Comparison of ENCODE assay signal across 1 cellular context in genomic region chr2:234333168-234334130, GRCh38.
TF ChIP-seq lines count a peak whose summit lies in the region.

No MANE protein-coding gene starts in this region.

TF ChIP-seq in H1, 55 proteins besides CTCF, POLR2A, EP300 and RAD21 (continued from another document):
- TF ChIP-seq, protein P1, sequence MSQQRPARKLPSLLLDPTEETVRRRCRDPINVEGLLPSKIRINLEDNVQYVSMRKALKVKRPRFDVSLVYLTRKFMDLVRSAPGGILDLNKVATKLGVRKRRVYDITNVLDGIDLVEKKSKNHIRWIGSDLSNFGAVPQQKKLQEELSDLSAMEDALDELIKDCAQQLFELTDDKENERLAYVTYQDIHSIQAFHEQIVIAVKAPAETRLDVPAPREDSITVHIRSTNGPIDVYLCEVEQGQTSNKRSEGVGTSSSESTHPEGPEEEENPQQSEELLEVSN (IDR thresholded peaks at IDR 0.05): no peak
- no peak for TF ChIP-seq RBBP5 (IDR thresholded peaks at IDR 0.05; ENCODE audit: borderline replicate concordance, low read depth, low read length)
- no peak for TF ChIP-seq POU5F1 (IDR thresholded peaks at IDR 0.05; ENCODE audit: low read depth, low read length)
- no peak for TF ChIP-seq CTBP2 (IDR thresholded peaks at IDR 0.05; ENCODE audit: borderline replicate concordance, insufficient read depth, insufficient read length, low read length)
- TF ChIP-seq GABPA (IDR thresholded peaks at IDR 0.05; ENCODE audit: borderline replicate concordance, insufficient read depth, low read length): no peak
- no peak for TF ChIP-seq BACH1 (IDR thresholded peaks at IDR 0.05; ENCODE audit: low read length)
- TF ChIP-seq CEBPB (IDR thresholded peaks at IDR 0.05; ENCODE audit: low read depth, low read length): no peak
- TF ChIP-seq EGR1 (IDR thresholded peaks at IDR 0.05; ENCODE audit: borderline replicate concordance, low read depth, low read length): no peak
- no peak for TF ChIP-seq SIRT6 (IDR thresholded peaks at IDR 0.05; ENCODE audit: low read length)
- no peak for TF ChIP-seq CREB1 (IDR thresholded peaks at IDR 0.05)
- TF ChIP-seq ATF2 (IDR thresholded peaks at IDR 0.05; ENCODE audit: low read length): no peak
- TF ChIP-seq TCF12 (IDR thresholded peaks at IDR 0.05; ENCODE audit: low read depth, low read length): no peak
- no peak for TF ChIP-seq CBX8 (IDR thresholded peaks at IDR 0.05; ENCODE audit: borderline replicate concordance, low read depth, low read length)
- TF ChIP-seq ASH2L (IDR thresholded peaks at IDR 0.05; ENCODE audit: low read length): no peak
- TF ChIP-seq EZH2 (IDR thresholded peaks at IDR 0.05; ENCODE audit: low read depth, low read length, severe bottlenecking): no peak
